In the genomic region with DNA sequence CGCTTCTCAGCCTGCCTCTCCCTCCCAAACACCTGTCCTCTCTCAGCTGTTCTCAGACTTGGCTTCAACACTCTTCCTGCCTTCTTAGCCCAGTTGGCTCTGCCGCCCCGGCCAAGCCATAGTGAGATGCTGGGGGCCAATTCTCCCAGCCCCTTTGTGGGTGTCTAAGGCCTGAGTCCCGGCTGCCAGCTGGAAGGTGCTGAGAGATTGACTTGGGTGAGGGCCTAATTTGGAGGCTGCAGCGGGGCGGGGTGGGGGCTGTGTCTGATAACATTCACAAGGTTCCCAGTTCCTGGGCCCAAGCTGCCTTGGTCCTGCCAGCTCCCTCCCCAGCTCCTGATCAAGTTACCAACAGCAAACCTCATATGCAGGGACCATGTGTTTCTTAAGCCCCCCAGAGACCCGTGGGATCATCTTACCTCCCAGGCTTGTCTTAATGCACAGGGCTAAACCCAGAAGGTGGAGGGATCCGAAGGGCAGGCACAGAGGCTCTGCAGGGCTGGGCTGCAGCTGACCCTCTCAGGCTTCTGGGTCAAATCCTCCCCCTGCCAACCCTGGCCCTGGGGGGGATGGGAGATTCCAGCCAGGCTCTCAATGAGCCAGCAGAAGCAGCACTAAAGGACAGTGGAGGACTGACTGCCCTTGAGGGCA, we compare ENCODE assay signal across 1 cellular context.
TF ChIP-seq lines count a peak whose summit lies in the region.

No MANE protein-coding gene starts in this region.

TF ChIP-seq in SK-N-SH, 30 proteins besides CTCF, POLR2A, EP300 and RAD21 (continued from another document):
- no peak for TF ChIP-seq MXI1 (IDR thresholded peaks at IDR 0.05; ENCODE audit: low read depth, low read length)
- no peak for TF ChIP-seq FOXM1 (IDR thresholded peaks at IDR 0.05; ENCODE audit: low read depth)
- no peak for TF ChIP-seq GATA2 (CRISPR knock-in tag; IDR thresholded peaks at IDR 0.05)
- no peak for TF ChIP-seq TEAD4 (IDR thresholded peaks at IDR 0.05; ENCODE audit: borderline replicate concordance, insufficient read depth)
- no peak for TF ChIP-seq TAF1 (IDR thresholded peaks at IDR 0.05; ENCODE audit: borderline replicate concordance, low read depth, low read length)
- no peak for TF ChIP-seq TCF12 (IDR thresholded peaks at IDR 0.05)
- TF ChIP-seq, protein P1, sequence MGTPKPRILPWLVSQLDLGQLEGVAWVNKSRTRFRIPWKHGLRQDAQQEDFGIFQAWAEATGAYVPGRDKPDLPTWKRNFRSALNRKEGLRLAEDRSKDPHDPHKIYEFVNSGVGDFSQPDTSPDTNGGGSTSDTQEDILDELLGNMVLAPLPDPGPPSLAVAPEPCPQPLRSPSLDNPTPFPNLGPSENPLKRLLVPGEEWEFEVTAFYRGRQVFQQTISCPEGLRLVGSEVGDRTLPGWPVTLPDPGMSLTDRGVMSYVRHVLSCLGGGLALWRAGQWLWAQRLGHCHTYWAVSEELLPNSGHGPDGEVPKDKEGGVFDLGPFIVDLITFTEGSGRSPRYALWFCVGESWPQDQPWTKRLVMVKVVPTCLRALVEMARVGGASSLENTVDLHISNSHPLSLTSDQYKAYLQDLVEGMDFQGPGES (IDR thresholded peaks at IDR 0.05; ENCODE audit: low read depth, low read length) = no peak
- TF ChIP-seq EZH2phosphoT487 (IDR thresholded peaks at IDR 0.05; ENCODE audit: borderline replicate concordance, low read depth) = no peak
- TF ChIP-seq, protein P2, sequence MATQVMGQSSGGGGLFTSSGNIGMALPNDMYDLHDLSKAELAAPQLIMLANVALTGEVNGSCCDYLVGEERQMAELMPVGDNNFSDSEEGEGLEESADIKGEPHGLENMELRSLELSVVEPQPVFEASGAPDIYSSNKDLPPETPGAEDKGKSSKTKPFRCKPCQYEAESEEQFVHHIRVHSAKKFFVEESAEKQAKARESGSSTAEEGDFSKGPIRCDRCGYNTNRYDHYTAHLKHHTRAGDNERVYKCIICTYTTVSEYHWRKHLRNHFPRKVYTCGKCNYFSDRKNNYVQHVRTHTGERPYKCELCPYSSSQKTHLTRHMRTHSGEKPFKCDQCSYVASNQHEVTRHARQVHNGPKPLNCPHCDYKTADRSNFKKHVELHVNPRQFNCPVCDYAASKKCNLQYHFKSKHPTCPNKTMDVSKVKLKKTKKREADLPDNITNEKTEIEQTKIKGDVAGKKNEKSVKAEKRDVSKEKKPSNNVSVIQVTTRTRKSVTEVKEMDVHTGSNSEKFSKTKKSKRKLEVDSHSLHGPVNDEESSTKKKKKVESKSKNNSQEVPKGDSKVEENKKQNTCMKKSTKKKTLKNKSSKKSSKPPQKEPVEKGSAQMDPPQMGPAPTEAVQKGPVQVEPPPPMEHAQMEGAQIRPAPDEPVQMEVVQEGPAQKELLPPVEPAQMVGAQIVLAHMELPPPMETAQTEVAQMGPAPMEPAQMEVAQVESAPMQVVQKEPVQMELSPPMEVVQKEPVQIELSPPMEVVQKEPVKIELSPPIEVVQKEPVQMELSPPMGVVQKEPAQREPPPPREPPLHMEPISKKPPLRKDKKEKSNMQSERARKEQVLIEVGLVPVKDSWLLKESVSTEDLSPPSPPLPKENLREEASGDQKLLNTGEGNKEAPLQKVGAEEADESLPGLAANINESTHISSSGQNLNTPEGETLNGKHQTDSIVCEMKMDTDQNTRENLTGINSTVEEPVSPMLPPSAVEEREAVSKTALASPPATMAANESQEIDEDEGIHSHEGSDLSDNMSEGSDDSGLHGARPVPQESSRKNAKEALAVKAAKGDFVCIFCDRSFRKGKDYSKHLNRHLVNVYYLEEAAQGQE (IDR thresholded peaks at IDR 0.05; ENCODE audit: low read depth, low read length) = no peak
- no peak for TF ChIP-seq SIN3A (IDR thresholded peaks at IDR 0.05; ENCODE audit: borderline replicate concordance, low read depth, low read length)
- no peak for TF ChIP-seq GABPA (IDR thresholded peaks at IDR 0.05; ENCODE audit: low read depth)
